Comparison of ENCODE assay signal across 8 cellular contexts in the genomic region with DNA sequence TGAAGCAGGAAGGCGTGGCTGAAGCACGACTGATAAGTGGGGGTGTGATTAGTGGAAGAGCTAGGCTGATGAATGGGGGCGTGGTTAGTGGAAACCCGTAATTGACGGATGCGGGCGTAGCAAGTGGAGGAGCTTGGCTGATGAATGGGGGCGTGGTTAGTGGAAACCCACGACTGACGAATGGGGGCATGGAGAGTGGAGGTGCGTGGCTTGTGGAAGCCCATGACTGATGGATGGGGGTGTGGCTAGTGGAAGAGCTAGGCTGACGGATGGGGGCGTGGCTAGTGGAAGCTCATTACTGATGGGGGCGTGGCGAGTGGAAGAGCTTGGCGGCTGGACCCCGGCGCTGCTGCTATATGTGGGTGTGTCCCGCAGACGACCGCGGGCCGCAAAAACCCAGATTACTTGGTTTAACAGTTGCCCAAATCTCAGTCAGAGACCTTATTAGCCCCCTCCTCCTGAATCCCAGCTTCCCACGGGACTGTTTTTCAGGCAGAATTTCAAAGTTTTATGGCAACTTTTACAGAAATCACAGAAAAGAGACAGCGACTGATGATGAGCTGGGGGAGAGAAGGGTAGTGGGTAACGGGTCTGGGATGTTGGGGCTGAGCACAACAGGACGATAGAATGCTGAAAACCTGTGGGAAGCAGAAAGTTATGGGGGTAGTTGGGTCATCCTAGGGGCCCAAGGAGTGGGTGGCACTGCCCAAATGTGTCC. TPM values are rescaled to one million over a fixed set of nuclear protein-coding genes. Genes with fewer than 3 reads are reported as not detected.
DNase-seq lines count a peak whose midpoint lies in the region; ATAC-seq lines count a peak whose summit lies in the region.

No MANE protein-coding gene starts in this region.

- DNase-seq in CD1c-positive myeloid dendritic cell (ENCODE audit: extremely low spot score): peak; percentile 79
- peak; percentile 100 for DNase-seq in NCI-H524 (lab: John Stamatoyannopoulos, UW)
- peak; percentile 81 to 87 for DNase-seq in activated CD4-positive, alpha-beta T cell treated with anti-CD3 and anti-CD28 coated beads for 4 hours
- DNase-seq in dedifferentiated amniotic fluid mesenchymal stem cell (ENCODE audit: extremely low spot score): peak; percentile 98
- peak; percentile 80 to 87 for DNase-seq in left colon
- DNase-seq in stimulated activated CD4-positive, alpha-beta T cell treated with anti-CD3 and anti-CD28 coated beads, Interleukin-4, amount 100 ng/mL, for 1 hour: peak; percentile 79

- intact Hi-C loops in left colon (cut with DNase I, micrococcal nuclease): loop anchor here in 1 of 2 donors (10.0 kb wide), 1 partner anchor 134 kb away; no protein-coding TSS in a partner anchor

- peak; percentile 47 for ATAC-seq in HG03097 (IDR thresholded peaks at IDR 0.05; ENCODE audit: low FRiP score, unreplicated experiment)
- peak; percentile 56 for ATAC-seq in left colon
- no peak for ATAC-seq in GM21786 (IDR thresholded peaks at IDR 0.05; ENCODE audit: unreplicated experiment)

RNA-seq across cellular contexts. Expression of a gene that starts 9.0 kb away (rescaled TPM):
- total RNA-seq in left colon: 1 to 10 TPM; 2.5 to 2.7 TPM

RNA-seq across cellular contexts. Expression of a gene that starts 43.4 kb away (rescaled TPM):
- total RNA-seq in left colon: 1 to 10 TPM in 1 of 2 donors, under 1 TPM in 1; 0.09 to 2.2 TPM

RNA-seq across cellular contexts. Expression of a gene that starts 55.7 kb away (rescaled TPM):
- 1 to 10 TPM; 4.6 to 6.0 TPM for total RNA-seq in left colon
